In genomic region chr22:39528681-39529486, GRCh38 we compare ENCODE assay signal across 1 cellular context.
TF ChIP-seq lines count a peak whose summit lies in the region.

No MANE protein-coding gene starts in this region.

TF ChIP-seq in HepG2, 621 proteins besides CTCF, POLR2A, EP300 and RAD21 (continued from another document and continues in another):
- TF ChIP-seq HOXA9 (CRISPR knock-in tag; IDR thresholded peaks at IDR 0.05; ENCODE audit: borderline replicate concordance) (no peak; the same call in 1 of the 2 replicates), NFATC3 (CRISPR knock-in tag; IDR thresholded peaks at IDR 0.05) (no peak), ZNF501 (CRISPR knock-in tag; IDR thresholded peaks at IDR 0.05) (peak; percentile 78), ZBED4 (CRISPR knock-in tag; IDR thresholded peaks at IDR 0.05; ENCODE audit: borderline replicate concordance) (no peak; the same call in 1 of the 2 replicates), ZBTB1 (CRISPR knock-in tag; IDR thresholded peaks at IDR 0.05; ENCODE audit: borderline replicate concordance) (no peak), NBN (conservative IDR thresholded peaks at IDR 0.05) (no peak), ETV5 (CRISPR knock-in tag; IDR thresholded peaks at IDR 0.05; ENCODE audit: borderline replicate concordance) (peak; percentile 89), TEAD2 (CRISPR knock-in tag; IDR thresholded peaks at IDR 0.05) (peak; percentile 55; the same call in 1 of the 2 replicates), HMGXB3 (CRISPR knock-in tag; IDR thresholded peaks at IDR 0.05; ENCODE audit: borderline replicate concordance) (peak; percentile 61; the same call in 1 of the 2 replicates), IKZF4 (CRISPR knock-in tag; IDR thresholded peaks at IDR 0.05; ENCODE audit: borderline replicate concordance, low read depth, not compliant biosample characterization) (peak; percentile 68), ZXDC (CRISPR knock-in tag; IDR thresholded peaks at IDR 0.05) (no peak; the same call in 1 of the 2 replicates), PITX1 (CRISPR knock-in tag; IDR thresholded peaks at IDR 0.05) (peak; percentile 91), GLI4 (CRISPR knock-in tag; IDR thresholded peaks at IDR 0.05; ENCODE audit: borderline replicate concordance) (no peak), HNRNPUL1 (IDR thresholded peaks at IDR 0.05; ENCODE audit: low read depth, low read length) (no peak), PHF21A (CRISPR knock-in tag; IDR thresholded peaks at IDR 0.05) (peak; percentile 59), MTF2 (CRISPR knock-in tag; IDR thresholded peaks at IDR 0.05; ENCODE audit: borderline replicate concordance) (no peak), GFI1 (CRISPR knock-in tag; IDR thresholded peaks at IDR 0.05; ENCODE audit: borderline replicate concordance) (no peak), ARHGAP35 (CRISPR knock-in tag; IDR thresholded peaks at IDR 0.05; ENCODE audit: borderline replicate concordance) (no peak), GZF1 (CRISPR knock-in tag; IDR thresholded peaks at IDR 0.05) (no peak), MYPOP (CRISPR knock-in tag; IDR thresholded peaks at IDR 0.05) (no peak), TBP (CRISPR knock-in tag; IDR thresholded peaks at IDR 0.05) (no peak), E2F2 (CRISPR knock-in tag; IDR thresholded peaks at IDR 0.05; ENCODE audit: borderline replicate concordance) (no peak), ZNF652 (CRISPR knock-in tag; IDR thresholded peaks at IDR 0.05; ENCODE audit: borderline replicate concordance, low read depth) (no peak), GABPA (IDR thresholded peaks at IDR 0.05; ENCODE audit: low read depth, low read length) (peak; percentile 46), GABPA (CRISPR knock-in tag; IDR thresholded peaks at IDR 0.05; ENCODE audit: low read depth) (peak; percentile 77), YEATS4 (CRISPR knock-in tag; IDR thresholded peaks at IDR 0.05; ENCODE audit: borderline replicate concordance) (peak; percentile 74), HNRNPH1 (optimal IDR thresholded peaks at IDR 0.05; ENCODE audit: low read depth, low read length) (peak; percentile 33), ZFYVE20 (CRISPR knock-in tag; IDR thresholded peaks at IDR 0.05; ENCODE audit: borderline replicate concordance, low read depth) (no peak), TFDP1 (CRISPR knock-in tag; IDR thresholded peaks at IDR 0.05; ENCODE audit: borderline replicate concordance) (peak; percentile 54; the same call in 1 of the 2 replicates), MED13 (CRISPR knock-in tag; IDR thresholded peaks at IDR 0.05) (no peak; the same call in 1 of the 2 replicates), ZNF598 (CRISPR knock-in tag; IDR thresholded peaks at IDR 0.05; ENCODE audit: borderline replicate concordance) (no peak; the same call in 1 of the 2 replicates), CERS6 (CRISPR knock-in tag; IDR thresholded peaks at IDR 0.05) (no peak), ATM (IDR thresholded peaks at IDR 0.05; ENCODE audit: borderline replicate concordance) (no peak), ATF5 (CRISPR knock-in tag; IDR thresholded peaks at IDR 0.05; ENCODE audit: low read depth) (no peak), ZBTB10 (CRISPR knock-in tag; IDR thresholded peaks at IDR 0.05; ENCODE audit: borderline replicate concordance) (no peak; the same call in 1 of the 2 replicates), ELF4 (CRISPR knock-in tag; IDR thresholded peaks at IDR 0.05; ENCODE audit: borderline replicate concordance) (no peak), HMG20B (CRISPR knock-in tag; conservative IDR thresholded peaks at IDR 0.05) (peak; percentile 76), ZNF749 (CRISPR knock-in tag; IDR thresholded peaks at IDR 0.05; ENCODE audit: borderline replicate concordance) (no peak)
